In the genomic region with DNA sequence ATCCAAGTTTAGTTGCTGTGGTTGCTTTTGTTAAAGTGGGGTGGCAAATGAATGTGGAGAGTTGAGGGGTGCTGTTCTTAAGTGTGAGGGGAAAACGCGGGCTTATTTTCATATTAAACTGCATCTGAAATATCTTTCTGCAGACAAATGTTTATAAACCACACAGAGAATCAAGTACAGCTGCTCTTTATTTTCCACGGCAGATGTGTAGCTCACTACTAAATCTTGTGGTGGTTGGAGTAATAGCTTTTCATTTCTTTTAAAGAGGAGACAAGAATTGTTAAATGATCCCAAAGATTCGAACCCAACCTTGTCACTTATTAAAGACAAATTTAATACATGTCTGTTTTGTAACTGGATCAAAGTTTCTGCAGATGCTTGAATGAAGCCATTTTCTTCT, we compare ENCODE assay signal across 1 cellular context.
TF ChIP-seq lines count a peak whose summit lies in the region.

No MANE protein-coding gene starts in this region.

TF ChIP-seq in endothelial cell of umbilical vein, 7 proteins besides CTCF, POLR2A, EP300 and RAD21:
- no peak for TF ChIP-seq EZH2 (IDR thresholded peaks at IDR 0.05; ENCODE audit: borderline replicate concordance, low read depth, low read length, severe bottlenecking)
- TF ChIP-seq GATA2 (IDR thresholded peaks at IDR 0.05; ENCODE audit: insufficient read depth, insufficient read length, low read depth, low read length) = no peak
- TF ChIP-seq FOS (IDR thresholded peaks at IDR 0.05; ENCODE audit: borderline replicate concordance, insufficient read depth, low read length) = no peak
- TF ChIP-seq POLR2AphosphoS5 (IDR thresholded peaks at IDR 0.05; ENCODE audit: insufficient read depth, low read depth, low read length) = no peak
- TF ChIP-seq, protein P1, sequence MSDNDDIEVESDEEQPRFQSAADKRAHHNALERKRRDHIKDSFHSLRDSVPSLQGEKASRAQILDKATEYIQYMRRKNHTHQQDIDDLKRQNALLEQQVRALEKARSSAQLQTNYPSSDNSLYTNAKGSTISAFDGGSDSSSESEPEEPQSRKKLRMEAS (IDR thresholded peaks at IDR 0.05; ENCODE audit: insufficient read depth, insufficient read length) = no peak
- TF ChIP-seq MYC (IDR thresholded peaks at IDR 0.05; ENCODE audit: low read depth, low read length) = no peak
- no peak for TF ChIP-seq JUN (IDR thresholded peaks at IDR 0.05; ENCODE audit: borderline replicate concordance, insufficient read depth, insufficient read length, low read depth)
TF ChIP-seq in endothelial cell of umbilical vein: peak in this region for 0.
